Comparison of ENCODE assay signal across 14 cellular contexts in the genomic region with DNA sequence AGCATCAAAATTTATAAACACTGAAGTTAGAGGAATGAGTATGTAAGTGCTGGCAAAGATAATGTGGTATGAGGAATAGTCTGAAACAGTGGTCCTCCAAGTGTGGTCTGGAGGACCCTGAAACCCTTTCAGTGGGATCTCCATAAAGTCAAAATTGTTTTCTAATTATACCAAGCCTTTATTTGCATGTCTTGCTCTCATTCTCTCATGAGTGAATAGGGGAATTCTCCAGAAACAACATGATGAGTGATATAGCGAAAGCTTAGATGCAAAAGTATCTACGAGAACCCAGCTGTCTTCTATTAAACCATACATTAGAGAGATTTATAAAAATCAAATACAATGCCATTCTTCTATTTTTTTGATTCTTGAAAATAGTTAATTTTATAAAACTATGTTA.
DNase-seq lines count a peak whose midpoint lies in the region; ATAC-seq and TF ChIP-seq lines count a peak whose summit lies in the region.
"Had no signal": no experiment of that assay in that cellular context is flagged by ENCODE, and none has a peak within 500 bp of the region (broad histone marks: within the 10 kb centered on the region; RNA-seq: fewer than 3 reads in every experiment).

No MANE protein-coding gene starts in this region.

- ATAC-seq in GM19023 (IDR thresholded peaks at IDR 0.05; ENCODE audit: unreplicated experiment): peak; percentile 52
- peak; percentile 65 for ATAC-seq in GM21723 (IDR thresholded peaks at IDR 0.05; ENCODE audit: unreplicated experiment)
- ATAC-seq in HG03095 (IDR thresholded peaks at IDR 0.05; ENCODE audit: unreplicated experiment): peak; percentile 63
- ATAC-seq in stimulated activated naive B cell treated with anti-CD40 and anti-IgM and Interleukin-4, amounts not matched to agents 10 μg/mL and 1 μg/mL and 100 μg/mL, for 72 hours (replicated peaks): peak; percentile 50
- ATAC-seq in upper lobe of left lung (ENCODE audit: low FRiP score in 2 of 2): no peak
- ATAC-seq in activated CD8-positive, alpha-beta T cell treated with anti-CD3 and anti-CD28 coated beads for 36 hours: no peak
- ATAC-seq: effector memory CD8-positive, alpha-beta T cell; naive thymus-derived CD4-positive, alpha-beta T cell; right cardiac atrium; T-helper 17 cell had no signal

- H3K4me1 Mint-ChIP-seq in stimulated activated naive B cell treated with anti-CD40 and anti-IgM and Interleukin-4, amounts not matched to agents 10 μg/mL and 1 μg/mL and 100 μg/mL, for 72 hours: peaks cover 12 to 38% of the 10 kb centered on the region in 2 donors
- peaks cover 3% of the 10 kb centered on the region for H3K4me1 Mint-ChIP-seq in activated CD8-positive, alpha-beta T cell treated with anti-CD3 and anti-CD28 coated beads for 36 hours (ENCODE audit: low read depth)

- H3K9me3 ChIP-seq in upper lobe of left lung: no peaks in the 10 kb centered on the region
- H3K9me3 ChIP-seq: Peyer's patch had no signal

- intact Hi-C loops in activated CD8-positive, alpha-beta T cell treated with anti-CD3 and anti-CD28 coated beads for 36 hours (cut with micrococcal nuclease): no loop called here

- H3K4me1 ChIP-seq in upper lobe of left lung: peaks cover 0 to 6% (median 3%) of the 10 kb centered on the region in 4 donors
- H3K4me1 ChIP-seq: Peyer's patch had no signal

- no peaks in the 10 kb centered on the region for H3K36me3 ChIP-seq in upper lobe of left lung
- H3K36me3 ChIP-seq: Peyer's patch had no signal

- H3K9me3 Mint-ChIP-seq in stimulated activated naive B cell treated with anti-CD40 and anti-IgM and Interleukin-4, amounts not matched to agents 10 μg/mL and 1 μg/mL and 100 μg/mL, for 72 hours: peaks cover 0 to 5% of the 10 kb centered on the region in 2 donors
- no peaks in the 10 kb centered on the region for H3K9me3 Mint-ChIP-seq in activated CD8-positive, alpha-beta T cell treated with anti-CD3 and anti-CD28 coated beads for 36 hours
- H3K9me3 Mint-ChIP-seq: CD4-positive, alpha-beta memory T cell; effector memory CD8-positive, alpha-beta T cell; naive thymus-derived CD4-positive, alpha-beta T cell had no signal

- H3K4me3 Mint-ChIP-seq in stimulated activated naive B cell treated with anti-CD40 and anti-IgM and Interleukin-4, amounts not matched to agents 10 μg/mL and 1 μg/mL and 100 μg/mL, for 72 hours: no peak overlapping the region
- H3K4me3 Mint-ChIP-seq in activated CD8-positive, alpha-beta T cell treated with anti-CD3 and anti-CD28 coated beads for 36 hours: no peak overlapping the region
- H3K4me3 Mint-ChIP-seq: CD4-positive, alpha-beta memory T cell; effector memory CD8-positive, alpha-beta T cell; naive thymus-derived CD4-positive, alpha-beta T cell; T-helper 17 cell had no signal

- no peak overlapping the region for H3K27ac Mint-ChIP-seq in stimulated activated naive B cell treated with anti-CD40 and anti-IgM and Interleukin-4, amounts not matched to agents 10 μg/mL and 1 μg/mL and 100 μg/mL, for 72 hours
- no peak overlapping the region for H3K27ac Mint-ChIP-seq in activated CD8-positive, alpha-beta T cell treated with anti-CD3 and anti-CD28 coated beads for 36 hours
- H3K27ac Mint-ChIP-seq: CD4-positive, alpha-beta memory T cell; effector memory CD8-positive, alpha-beta T cell; naive thymus-derived CD4-positive, alpha-beta T cell; T-helper 17 cell had no signal

- no peak for TF ChIP-seq EP300 in upper lobe of left lung (IDR thresholded peaks at IDR 0.05)

- H3K27me3 Mint-ChIP-seq in stimulated activated naive B cell treated with anti-CD40 and anti-IgM and Interleukin-4, amounts not matched to agents 10 μg/mL and 1 μg/mL and 100 μg/mL, for 72 hours: peaks cover 17 to 25% of the 10 kb centered on the region in 2 donors
- peaks cover 37% of the 10 kb centered on the region for H3K27me3 Mint-ChIP-seq in activated CD8-positive, alpha-beta T cell treated with anti-CD3 and anti-CD28 coated beads for 36 hours

- 92 to 96% methylated on average over 2 of the region's 2 CpGs for WGBS in upper lobe of left lung, 2 donors

- TF ChIP-seq POLR2A in upper lobe of left lung (IDR thresholded peaks at IDR 0.05): no peak

- CTCF ChIA-PET in HEK293T (lab: Yijun Ruan, JAX): interaction anchor here (1.3 to 1.4 kb wide), 2 partner anchors 40 to 179 kb away, joined by 3 to 6 read pairs; no protein-coding TSS in a partner anchor
- CTCF ChIA-PET in activated CD8-positive, alpha-beta T cell treated with anti-CD3 and anti-CD28 coated beads for 36 hours (lab: Charles Lee): interaction anchor here (1.2 to 3.4 kb wide), 4 partner anchors 13 to 183 kb away, joined by 4 to 37 read pairs (median 8); no protein-coding TSS in a partner anchor

- H3K36me3 Mint-ChIP-seq in stimulated activated naive B cell treated with anti-CD40 and anti-IgM and Interleukin-4, amounts not matched to agents 10 μg/mL and 1 μg/mL and 100 μg/mL, for 72 hours: no peaks in the 10 kb centered on the region
- no peaks in the 10 kb centered on the region for H3K36me3 Mint-ChIP-seq in activated CD8-positive, alpha-beta T cell treated with anti-CD3 and anti-CD28 coated beads for 36 hours (ENCODE audit: low read depth)
- H3K36me3 Mint-ChIP-seq: CD4-positive, alpha-beta memory T cell; naive thymus-derived CD4-positive, alpha-beta T cell had no signal

- no peak for TF ChIP-seq CTCF in upper lobe of left lung (IDR thresholded peaks at IDR 0.05)
- no peak for TF ChIP-seq CTCF in activated CD8-positive, alpha-beta T cell treated with anti-CD3 and anti-CD28 coated beads for 36 hours (IDR thresholded peaks at IDR 0.05)

- H3K4me3 ChIP-seq in upper lobe of left lung: no peak overlapping the region
- H3K4me3 ChIP-seq: Peyer's patch had no signal

- H3K27ac ChIP-seq in upper lobe of left lung: no peak overlapping the region
- H3K27ac ChIP-seq: Peyer's patch had no signal

- POLR2A ChIA-PET in HEK293T (lab: Yijun Ruan, JAX): no interaction called here
- POLR2A ChIA-PET in activated CD8-positive, alpha-beta T cell treated with anti-CD3 and anti-CD28 coated beads for 36 hours (lab: Charles Lee): no interaction called here

- no peak for DNase-seq in stimulated activated naive B cell treated with anti-CD40 and anti-IgM and Interleukin-4, amounts not matched to agents 10 μg/mL and 1 μg/mL and 100 μg/mL, for 72 hours
- DNase-seq in upper lobe of left lung: no peak
- no peak for DNase-seq in HEK293T (ENCODE audit: extremely low spot score)
- DNase-seq in activated CD8-positive, alpha-beta T cell treated with anti-CD3 and anti-CD28 coated beads for 36 hours: no peak
- DNase-seq: activated CD4-positive, alpha-beta T cell treated with anti-CD3 and anti-CD28 coated beads for 48 hours; CD4-positive, alpha-beta memory T cell; effector memory CD8-positive, alpha-beta T cell; naive thymus-derived CD4-positive, alpha-beta T cell; Peyer's patch; right cardiac atrium; T-helper 17 cell had no signal

- H3K27me3 ChIP-seq in upper lobe of left lung: no peaks in the 10 kb centered on the region
- H3K27me3 ChIP-seq: Peyer's patch had no signal

TF ChIP-seq in HEK293T, 16 proteins besides CTCF, POLR2A, EP300 and RAD21:
- no peak for TF ChIP-seq ARNT (IDR thresholded peaks at IDR 0.05)
- TF ChIP-seq, protein P1, sequence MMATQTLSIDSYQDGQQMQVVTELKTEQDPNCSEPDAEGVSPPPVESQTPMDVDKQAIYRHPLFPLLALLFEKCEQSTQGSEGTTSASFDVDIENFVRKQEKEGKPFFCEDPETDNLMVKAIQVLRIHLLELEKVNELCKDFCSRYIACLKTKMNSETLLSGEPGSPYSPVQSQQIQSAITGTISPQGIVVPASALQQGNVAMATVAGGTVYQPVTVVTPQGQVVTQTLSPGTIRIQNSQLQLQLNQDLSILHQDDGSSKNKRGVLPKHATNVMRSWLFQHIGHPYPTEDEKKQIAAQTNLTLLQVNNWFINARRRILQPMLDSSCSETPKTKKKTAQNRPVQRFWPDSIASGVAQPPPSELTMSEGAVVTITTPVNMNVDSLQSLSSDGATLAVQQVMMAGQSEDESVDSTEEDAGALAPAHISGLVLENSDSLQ (IDR thresholded peaks at IDR 0.05): no peak
- TF ChIP-seq FOXK2 (IDR thresholded peaks at IDR 0.05): no peak
- TF ChIP-seq LEF1 (IDR thresholded peaks at IDR 0.05; ENCODE audit: borderline replicate concordance): no peak
- no peak for TF ChIP-seq NFRKB (IDR thresholded peaks at IDR 0.05)
- TF ChIP-seq SP1 (IDR thresholded peaks at IDR 0.05): no peak
- TF ChIP-seq ZNF384 (IDR thresholded peaks at IDR 0.05): no peak
- TF ChIP-seq ELF4 (IDR thresholded peaks at IDR 0.05): no peak
- no peak for TF ChIP-seq L3MBTL2 (conservative IDR thresholded peaks at IDR 0.05)
- TF ChIP-seq BHLHE40 (IDR thresholded peaks at IDR 0.05; ENCODE audit: borderline replicate concordance): no peak
- no peak for TF ChIP-seq TARDBP (IDR thresholded peaks at IDR 0.05)
- TF ChIP-seq HDGF (IDR thresholded peaks at IDR 0.05; ENCODE audit: borderline replicate concordance): no peak
- TF ChIP-seq CTBP1 (IDR thresholded peaks at IDR 0.05; ENCODE audit: borderline replicate concordance): no peak
- no peak for TF ChIP-seq FOXM1 (IDR thresholded peaks at IDR 0.05; ENCODE audit: borderline replicate concordance)
- no peak for TF ChIP-seq SUZ12 (IDR thresholded peaks at IDR 0.05)
- no peak for TF ChIP-seq FOXA1 (IDR thresholded peaks at IDR 0.05)

Comparison
In these comparisons a context has a peak if more than half of its experiments do, and no peak if none do; other contexts are left out.
1. ATAC-seq: peak in GM19023 (single experiment), GM21723 (single experiment), HG03095 (single experiment) and stimulated activated naive B cell treated with anti-CD40 and anti-IgM and Interleukin-4, amounts not matched to agents 10 μg/mL and 1 μg/mL and 100 μg/mL, for 72 hours (2 of 2); none in upper lobe of left lung (0 of 2) and activated CD8-positive, alpha-beta T cell treated with anti-CD3 and anti-CD28 coated beads for 36 hours (single experiment).